38 cellular contexts compared by ENCODE assay signal in the genomic region with DNA sequence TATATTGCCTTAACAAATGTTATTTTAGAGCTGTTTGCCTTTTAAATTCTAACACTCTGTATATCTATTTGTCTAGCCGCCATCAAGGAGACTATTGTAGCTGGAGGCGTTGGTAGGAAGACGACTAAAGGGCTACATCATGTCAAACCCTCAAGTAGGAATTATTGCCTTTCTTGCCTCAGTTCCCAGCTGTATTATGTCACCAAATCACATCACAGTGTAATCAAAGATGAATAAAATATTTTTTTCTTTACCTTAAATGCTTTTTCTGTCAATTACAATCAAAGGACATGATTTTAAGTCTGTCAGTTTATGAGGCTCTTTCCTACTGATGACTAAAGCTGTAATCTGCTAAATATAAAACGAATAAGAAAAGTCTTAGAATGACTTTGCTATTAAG.
"Had no signal": no experiment of that assay in that cellular context is flagged by ENCODE, and none has a peak within 500 bp of the region (broad histone marks: within the 10 kb centered on the region; RNA-seq: fewer than 3 reads in every experiment).

No MANE protein-coding gene starts in this region.

- H3K27me3 Mint-ChIP-seq: activated naive CD4-positive, alpha-beta T cell treated with anti-CD3 and anti-CD28 coated beads, Interleukin-2, amount 10 ng/mL, durations not matched to agents 7 days and 5 days; activated naive CD4-positive, alpha-beta T cell treated with anti-CD3 and anti-CD28 coated beads, Interleukin-2, amount 50 U/mL, for 24 hours; activated naive CD8-positive, alpha-beta T cell; activated naive CD8-positive, alpha-beta T cell treated with anti-CD3 and anti-CD28 coated beads for 36 hours; activated naive CD8-positive, alpha-beta T cell treated with anti-CD3 and anti-CD28 coated beads, Interleukin-2, amount 10 ng/mL, durations not matched to agents 7 days and 5 days; activated naive CD8-positive, alpha-beta T cell treated with anti-CD3 and anti-CD28 coated beads, Interleukin-2, amount 50 U/mL, for 24 hours; activated T-cell treated with anti-CD3 and anti-CD28 coated beads, Interleukin-2, amount 50 U/mL, for 24 hours; activated T-helper 17 cell treated with anti-CD3 and anti-CD28 coated beads, Interleukin-2, amount 50 U/mL, for 72 hours; brain; central memory CD8-positive, alpha-beta T cell had no signal

- H3K9me3 ChIP-seq: adrenal gland, ascending aorta, body of pancreas had no signal

- H3K27ac ChIP-seq: adrenal gland, ascending aorta, body of pancreas, brain microvascular endothelial cell, breast epithelium, cardiac muscle cell had no signal

- DNase-seq: activated effector memory CD4-positive, alpha-beta T cell treated with anti-CD3 and anti-CD28 coated beads, Interleukin-2, amount 50 U/mL, for 16 hours; activated effector memory CD4-positive, alpha-beta T cell treated with Interleukin-2 at 50 U/mL for 16 hours; activated gamma-delta T cell; activated gamma-delta T cell treated with Interleukin-2 at 50 U/mL for 16 hours; activated naive CD4-positive, alpha-beta T cell; activated naive CD4-positive, alpha-beta T cell treated with anti-CD3 and anti-CD28 coated beads for 36 hours; activated naive CD4-positive, alpha-beta T cell treated with anti-CD3 and anti-CD28 coated beads, Interleukin-2, amount 10 ng/mL, durations not matched to agents 7 days and 5 days; activated naive CD4-positive, alpha-beta T cell treated with anti-CD3 and anti-CD28 coated beads, Interleukin-2, amount 50 U/mL, for 16 hours; activated naive CD4-positive, alpha-beta T cell treated with Interleukin-2 at 50 U/mL for 16 hours; activated naive CD8-positive, alpha-beta T cell treated with anti-CD3 and anti-CD28 coated beads for 36 hours; activated naive CD8-positive, alpha-beta T cell treated with anti-CD3 and anti-CD28 coated beads, Interleukin-2, amount 10 ng/mL, durations not matched to agents 7 days and 5 days; activated naive CD8-positive, alpha-beta T cell treated with anti-CD3 and anti-CD28 coated beads, Interleukin-2, amount 50 U/mL, for 24 hours; activated T-cell treated with anti-CD3 and anti-CD28 coated beads, Interleukin-2, amount 50 U/mL, for 1 hour; activated T-cell treated with anti-CD3 and anti-CD28 coated beads, Interleukin-2, amount 50 U/mL, for 24 hours; activated T-cell treated with anti-CD3 and anti-CD28 coated beads, Interleukin-2, amount 50 U/mL, for 4 hours; activated T-cell treated with anti-CD3 and anti-CD28 coated beads, Interleukin-2, amount 50 U/mL, for 48 hours; activated T-cell treated with anti-CD3 and anti-CD28 coated beads, Interleukin-2, amount 50 U/mL, for 72 hours; adrenal gland; amniotic stem cell; amygdala; anterior cingulate cortex; aorta; body of pancreas; brain microvascular endothelial cell; caudate nucleus; central memory CD4-positive, alpha-beta T cell; cerebellar nuclear complex had no signal

- H3K27me3 ChIP-seq: adrenal gland, ascending aorta, body of pancreas, brain microvascular endothelial cell, breast epithelium, cardiac muscle cell had no signal

- H3K36me3 Mint-ChIP-seq: activated naive CD4-positive, alpha-beta T cell treated with anti-CD3 and anti-CD28 coated beads, Interleukin-2, amount 10 ng/mL, durations not matched to agents 7 days and 5 days; activated naive CD4-positive, alpha-beta T cell treated with anti-CD3 and anti-CD28 coated beads, Interleukin-2, amount 50 U/mL, for 24 hours; activated naive CD8-positive, alpha-beta T cell; activated naive CD8-positive, alpha-beta T cell treated with anti-CD3 and anti-CD28 coated beads for 36 hours; activated naive CD8-positive, alpha-beta T cell treated with anti-CD3 and anti-CD28 coated beads, Interleukin-2, amount 10 ng/mL, durations not matched to agents 7 days and 5 days had no signal

- H3K27ac Mint-ChIP-seq: activated naive CD4-positive, alpha-beta T cell treated with anti-CD3 and anti-CD28 coated beads for 36 hours; activated naive CD4-positive, alpha-beta T cell treated with anti-CD3 and anti-CD28 coated beads, Interleukin-2, amount 10 ng/mL, durations not matched to agents 7 days and 5 days; activated naive CD4-positive, alpha-beta T cell treated with anti-CD3 and anti-CD28 coated beads, Interleukin-2, amount 50 U/mL, for 24 hours; activated naive CD4-positive, alpha-beta T cell treated with anti-CD3 and anti-CD28 coated beads, Interleukin-2, amount 50 U/mL, for 72 hours; activated naive CD8-positive, alpha-beta T cell; activated naive CD8-positive, alpha-beta T cell treated with anti-CD3 and anti-CD28 coated beads for 36 hours; activated naive CD8-positive, alpha-beta T cell treated with anti-CD3 and anti-CD28 coated beads, Interleukin-2, amount 10 ng/mL, durations not matched to agents 7 days and 5 days; activated naive CD8-positive, alpha-beta T cell treated with anti-CD3 and anti-CD28 coated beads, Interleukin-2, amount 50 U/mL, for 24 hours; activated T-cell treated with anti-CD3 and anti-CD28 coated beads, Interleukin-2, amount 50 U/mL, for 24 hours; activated T-cell treated with anti-CD3 and anti-CD28 coated beads, Interleukin-2, amount 50 U/mL, for 72 hours; activated T-helper 1 cell treated with anti-CD3 and anti-CD28 coated beads, Interleukin-12 subunit alpha, Interleukin-12 subunit beta, Interleukin-2, Interleukin-4 antibody, amounts not matched to agents 30 ng/mL and 10 ng/mL and 1 ng/mL, durations not matched to agents 14 hours and 24 hours and 36 hours; activated T-helper 17 cell treated with anti-CD3 and anti-CD28 coated beads, Interleukin-2, amount 50 U/mL, for 72 hours; activated T-helper 2 cell treated with anti-CD3 and anti-CD28 coated beads, Interferon-gamma antibody, Interleukin-2, Interleukin-4, amounts not matched to agents 10 μg/mL and 5 μg/mL and 100 μg/mL, durations not matched to agents 14 hours and 24 hours and 36 hours; brain had no signal

- H3K36me3 ChIP-seq: adrenal gland, ascending aorta, brain microvascular endothelial cell, breast epithelium, cardiac muscle cell had no signal

- H3K9me3 Mint-ChIP-seq: activated naive CD4-positive, alpha-beta T cell treated with anti-CD3 and anti-CD28 coated beads, Interleukin-2, amount 50 U/mL, for 24 hours; activated T-helper 1 cell treated with anti-CD3 and anti-CD28 coated beads, Interleukin-12 subunit alpha, Interleukin-12 subunit beta, Interleukin-2, Interleukin-4 antibody, amounts not matched to agents 30 ng/mL and 10 ng/mL and 1 ng/mL, durations not matched to agents 14 hours and 24 hours and 36 hours; activated T-helper 2 cell treated with anti-CD3 and anti-CD28 coated beads, Interferon-gamma antibody, Interleukin-2, Interleukin-4, amounts not matched to agents 10 μg/mL and 5 μg/mL and 100 μg/mL, durations not matched to agents 14 hours and 24 hours and 36 hours had no signal

- H3K4me3 Mint-ChIP-seq: activated naive CD4-positive, alpha-beta T cell treated with anti-CD3 and anti-CD28 coated beads for 36 hours; activated naive CD4-positive, alpha-beta T cell treated with anti-CD3 and anti-CD28 coated beads, Interleukin-2, amount 10 ng/mL, durations not matched to agents 7 days and 5 days; activated naive CD4-positive, alpha-beta T cell treated with anti-CD3 and anti-CD28 coated beads, Interleukin-2, amount 50 U/mL, for 24 hours; activated naive CD8-positive, alpha-beta T cell; activated naive CD8-positive, alpha-beta T cell treated with anti-CD3 and anti-CD28 coated beads for 36 hours; activated naive CD8-positive, alpha-beta T cell treated with anti-CD3 and anti-CD28 coated beads, Interleukin-2, amount 10 ng/mL, durations not matched to agents 7 days and 5 days; activated naive CD8-positive, alpha-beta T cell treated with anti-CD3 and anti-CD28 coated beads, Interleukin-2, amount 50 U/mL, for 24 hours; activated T-cell treated with anti-CD3 and anti-CD28 coated beads, Interleukin-2, amount 50 U/mL, for 24 hours; activated T-cell treated with anti-CD3 and anti-CD28 coated beads, Interleukin-2, amount 50 U/mL, for 4 hours; activated T-cell treated with anti-CD3 and anti-CD28 coated beads, Interleukin-2, amount 50 U/mL, for 72 hours; activated T-helper 1 cell treated with anti-CD3 and anti-CD28 coated beads, Interleukin-12 subunit alpha, Interleukin-12 subunit beta, Interleukin-2, Interleukin-4 antibody, amounts not matched to agents 30 ng/mL and 10 ng/mL and 1 ng/mL, durations not matched to agents 14 hours and 24 hours and 36 hours; activated T-helper 17 cell treated with anti-CD3 and anti-CD28 coated beads, Interleukin-2, amount 50 U/mL, for 72 hours; brain; central memory CD8-positive, alpha-beta T cell had no signal

- H3K4me1 ChIP-seq: adrenal gland, ascending aorta, body of pancreas, breast epithelium had no signal

- H3K4me1 Mint-ChIP-seq: activated naive CD4-positive, alpha-beta T cell treated with anti-CD3 and anti-CD28 coated beads, Interleukin-2, amount 10 ng/mL, durations not matched to agents 7 days and 5 days; activated naive CD4-positive, alpha-beta T cell treated with anti-CD3 and anti-CD28 coated beads, Interleukin-2, amount 50 U/mL, for 24 hours; activated naive CD8-positive, alpha-beta T cell treated with anti-CD3 and anti-CD28 coated beads for 36 hours; activated naive CD8-positive, alpha-beta T cell treated with anti-CD3 and anti-CD28 coated beads, Interleukin-2, amount 10 ng/mL, durations not matched to agents 7 days and 5 days; activated naive CD8-positive, alpha-beta T cell treated with anti-CD3 and anti-CD28 coated beads, Interleukin-2, amount 50 U/mL, for 24 hours; activated T-helper 17 cell treated with anti-CD3 and anti-CD28 coated beads, Interleukin-2, amount 50 U/mL, for 72 hours; brain; central memory CD8-positive, alpha-beta T cell had no signal

- ATAC-seq: activated naive CD4-positive, alpha-beta T cell treated with anti-CD3 and anti-CD28 coated beads, Interleukin-2, amount 50 U/mL, for 72 hours; activated naive CD8-positive, alpha-beta T cell treated with anti-CD3 and anti-CD28 coated beads, Interleukin-2, amount 50 U/mL, for 24 hours; activated T-cell treated with anti-CD3 and anti-CD28 coated beads, Interleukin-2, amount 50 U/mL, for 4 hours; activated T-cell treated with anti-CD3 and anti-CD28 coated beads, Interleukin-2, amount 50 U/mL, for 72 hours; activated T-helper 17 cell treated with anti-CD3 and anti-CD28 coated beads, Interleukin-2, amount 50 U/mL, for 72 hours; body of pancreas had no signal

- H3K4me3 ChIP-seq: adrenal gland, ascending aorta, body of pancreas, breast epithelium, cardiac muscle cell had no signal
